In genomic region chr16:76857402-76857801, GRCh38 we compare ENCODE assay signal across 3 cellular contexts.
"Had no signal": no experiment of that assay in that cellular context is flagged by ENCODE, and none has a peak within 500 bp of the region (broad histone marks: within the 10 kb centered on the region; RNA-seq: fewer than 3 reads in every experiment).

No MANE protein-coding gene starts in this region.

- H3K4me3 ChIP-seq: GM12878 had no signal

- ATAC-seq: GM12878 had no signal

- DNase-seq: GDM1, GF-D8 had no signal
